Comparison of ENCODE assay signal across 11 cellular contexts in the genomic region with DNA sequence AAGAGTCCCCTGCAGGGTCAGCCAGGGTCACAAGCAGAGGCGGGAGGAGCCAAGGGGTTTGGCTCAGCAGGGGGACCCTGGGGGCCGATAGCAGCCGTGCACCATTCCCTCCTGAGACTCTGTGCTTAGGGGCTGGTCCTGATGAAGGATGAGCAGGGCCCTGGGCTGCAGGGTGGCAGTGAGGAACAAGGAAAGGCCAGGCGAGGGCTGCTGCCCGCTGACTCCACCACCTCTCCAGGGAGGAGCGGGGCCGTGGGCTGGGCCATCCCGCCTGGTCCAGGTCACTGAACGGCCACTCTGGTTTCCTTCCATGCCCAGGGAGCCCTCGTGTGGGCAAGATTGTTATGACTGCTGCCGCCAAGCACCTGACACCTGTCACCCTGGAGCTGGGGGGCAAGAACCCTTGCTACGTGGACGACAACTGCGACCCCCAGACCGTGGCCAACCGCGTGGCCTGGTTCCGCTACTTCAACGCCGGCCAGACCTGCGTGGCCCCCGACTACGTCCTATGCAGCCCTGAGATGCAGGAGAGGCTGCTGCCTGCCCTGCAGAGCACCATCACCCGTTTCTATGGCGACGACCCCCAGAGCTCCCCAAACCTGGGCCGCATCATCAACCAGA. TPM values are rescaled to one million over a fixed set of nuclear protein-coding genes. Genes with fewer than 3 reads are reported as not detected.
A peak's percentile ranks its signal among the peaks of the same experiment; 100 is the strongest.
DNase-seq lines count a peak whose midpoint lies in the region; ATAC-seq, FAIRE-seq and TF ChIP-seq lines count a peak whose summit lies in the region.
"Had no signal": no experiment of that assay in that cellular context is flagged by ENCODE, and none has a peak within 500 bp of the region (broad histone marks: within the 10 kb centered on the region; RNA-seq: fewer than 3 reads in every experiment).

No MANE protein-coding gene starts in this region.

- H3K4me1 ChIP-seq in GM23338 (ENCODE audit: insufficient read depth), result no peaks in the 10 kb centered on the region
- H3K4me1 ChIP-seq in Peyer's patch, result peaks cover 0 to 9% (median 0%) of the 10 kb centered on the region in 4 donors

- no peak overlapping the region for H3K27ac Mint-ChIP-seq in GM23338
- no peak overlapping the region for H3K27ac Mint-ChIP-seq in T-cell
- H3K27ac Mint-ChIP-seq: dendritic cell treated with granulocyte-macrophage colony-stimulating factor and Interleukin-4, amounts not matched to agents 40 ng/mL and 50 ng/mL, for 4 days had no signal

- no peak for TF ChIP-seq POLR2A in Peyer's patch (IDR thresholded peaks at IDR 0.05)

- H3K4me3 Mint-ChIP-seq in GM23338 (no peak overlapping the region), T-cell (no peak overlapping the region)
- H3K4me3 Mint-ChIP-seq: dendritic cell treated with granulocyte-macrophage colony-stimulating factor and Interleukin-4, amounts not matched to agents 40 ng/mL and 50 ng/mL, for 4 days had no signal

- H3K4me1 Mint-ChIP-seq in GM23338 (peaks cover 11% of the 10 kb centered on the region), T-cell (no peaks in the 10 kb centered on the region)

- no peaks in the 10 kb centered on the region for H4K20me1 ChIP-seq in GM23338 (replicated peaks; ENCODE audit: insufficient read depth)

- FAIRE-seq in urothelium cell line (lab: Jason Lieb, UNC), result no peak

- no peak overlapping the region for H3K4me3 ChIP-seq in GM23338
- no peak overlapping the region for H3K4me3 ChIP-seq in Peyer's patch
- no peak overlapping the region for H3K4me3 ChIP-seq in fibroblast of pulmonary artery (replicated peaks; ENCODE audit: low read depth, low read length)
- H3K4me3 ChIP-seq in retinal pigment epithelial cell (ENCODE audit: low read length), result no peak overlapping the region

- H3K36me3 ChIP-seq in GM23338 (ENCODE audit: insufficient read depth) (no peaks in the 10 kb centered on the region), Peyer's patch (peaks cover 0 to 13% (median 0%) of the 10 kb centered on the region in 3 donors)

- no peaks in the 10 kb centered on the region for H3K9me2 ChIP-seq in GM23338 (ENCODE audit: insufficient read depth)

- H3K27me3 Mint-ChIP-seq in GM23338 (ENCODE audit: insufficient read depth, low read depth, poor library complexity) (peaks cover 18% of the 10 kb centered on the region), T-cell (no peaks in the 10 kb centered on the region)
- H3K27me3 Mint-ChIP-seq: dendritic cell treated with granulocyte-macrophage colony-stimulating factor and Interleukin-4, amounts not matched to agents 40 ng/mL and 50 ng/mL, for 4 days had no signal

- no peaks in the 10 kb centered on the region for H3F3A ChIP-seq in GM23338 (replicated peaks; ENCODE audit: low read depth)

- TF ChIP-seq CTCF in GM23338 (conservative IDR thresholded peaks at IDR 0.05; ENCODE audit: low read depth in 2 of 2) (peak; percentile 20 to 62; a peak in 2 of 4 replicates), Peyer's patch (IDR thresholded peaks at IDR 0.05) (peak in 4 of 6 experiments; percentile 31 to 59 (median 53)), fibroblast of pulmonary artery (IDR thresholded peaks at IDR 0.05; ENCODE audit: low read length, missing control alignments) (peak; percentile 32), retinal pigment epithelial cell (conservative IDR thresholded peaks at IDR 0.05; ENCODE audit: low read depth, low read length) (peak; percentile 60)

- H3K9me3 Mint-ChIP-seq in GM23338, result no peaks in the 10 kb centered on the region
- peaks cover 4 to 5% (median 5%) of the 10 kb centered on the region in 3 donors for H3K9me3 Mint-ChIP-seq in T-cell
- H3K9me3 Mint-ChIP-seq: dendritic cell treated with granulocyte-macrophage colony-stimulating factor and Interleukin-4, amounts not matched to agents 40 ng/mL and 50 ng/mL, for 4 days had no signal

- no peaks in the 10 kb centered on the region for H3K9me3 ChIP-seq in Peyer's patch

- peak; percentile 65 for DNase-seq in GM23338 (ENCODE audit: low spot score)
- DNase-seq in Peyer's patch, result peak in 2 of 3 donors; percentile 74 to 75
- no peak for DNase-seq in fibroblast of pulmonary artery (ENCODE audit: low read depth)
- no peak for DNase-seq in retinal pigment epithelial cell (ENCODE audit: low read depth)
- no peak for DNase-seq in T-cell
- no peak for DNase-seq in activated naive CD4-positive, alpha-beta T cell treated with anti-CD3 and anti-CD28 coated beads, Interleukin-2, amount 50 U/mL, for 16 hours
- no peak for DNase-seq in hepatic stellate cell (ENCODE audit: low spot score)
- DNase-seq in urothelium cell line (ENCODE audit: low spot score), result no peak
- DNase-seq: HCEC 1CT, left cardiac atrium had no signal

- H3K4me2 ChIP-seq in GM23338, result no peak overlapping the region

- peaks cover 3% of the 10 kb centered on the region; the same call in 1 of the 3 replicates for H3K36me3 Mint-ChIP-seq in GM23338 (ENCODE audit: low read depth)
- peaks cover 6% of the 10 kb centered on the region for H3K36me3 Mint-ChIP-seq in T-cell

- POLR2A ChIA-PET in T-cell (lab: Charles Lee), result no interaction called here

- H3K27ac ChIP-seq in GM23338 (ENCODE audit: low read depth), result no peak overlapping the region
- H3K27ac ChIP-seq in Peyer's patch, result no peak overlapping the region

- CTCF ChIA-PET in T-cell (lab: Charles Lee), result no interaction called here

- H2AFZ ChIP-seq in GM23338, result no peak overlapping the region

- H3K27me3 ChIP-seq in GM23338 (ENCODE audit: insufficient read depth) (no peaks in the 10 kb centered on the region), Peyer's patch (no peaks in the 10 kb centered on the region)

- no peaks in the 10 kb centered on the region for H3K79me2 ChIP-seq in GM23338 (replicated peaks; ENCODE audit: insufficient read depth)

- ATAC-seq in GM23338, result peak; percentile 63
- no peak for ATAC-seq in T-cell (replicated peaks in 1 of 4)

TF ChIP-seq in GM23338, 12 proteins besides CTCF, POLR2A, EP300 and RAD21:
- TF ChIP-seq POLR2AphosphoS5 (IDR thresholded peaks at IDR 0.05; ENCODE audit: low read depth), result no peak
- no peak for TF ChIP-seq STAT1 (IDR thresholded peaks at IDR 0.05; ENCODE audit: unreplicated experiment)
- TF ChIP-seq EZH2phosphoT487 (IDR thresholded peaks at IDR 0.05; ENCODE audit: unreplicated experiment), result no peak
- no peak for TF ChIP-seq JUNB (IDR thresholded peaks at IDR 0.05; ENCODE audit: unreplicated experiment)
TF ChIP-seq in GM23338: peak in this region for 0.

RNA-seq across cellular contexts. Expression of gene NDUFS8, which starts 9.2 kb away (rescaled TPM):
- 157 and 175 TPM in 2 replicates for total RNA-seq in GM23338 (2014; rRNA removed; shearing (Covaris generic))
- 304 and 308 TPM in 2 replicates for polyA plus RNA-seq in GM23338 (2016; fragmentation: Nextera tagmentation; extraction: Ambion mirVana)
- total RNA-seq in Peyer's patch, result 100 to 1,000 TPM; 153 to 195 (median 162) TPM
- 100 to 1,000 TPM in 2 of 5 donors, 10 to 100 TPM in 3; 76.9 to 102 (median 91.1) TPM for total RNA-seq in T-cell

RNA-seq across cellular contexts. Expression of gene ALDH3B1, which starts 11.2 kb away (rescaled TPM):
- not detected in 2 replicates for total RNA-seq in GM23338 (2014; rRNA removed; shearing (Covaris generic))
- 0.17 and 0.52 TPM in 2 replicates for polyA plus RNA-seq in GM23338 (2016; fragmentation: Nextera tagmentation; extraction: Ambion mirVana)
- total RNA-seq in Peyer's patch (10 to 100 TPM; 14.9 to 53.5 (median 37.0) TPM), T-cell (under 1 TPM; 0.20 to 0.53 (median 0.25) TPM)

RNA-seq across cellular contexts. Expression of gene UNC93B1, which starts 17.4 kb away (rescaled TPM):
- 28.0 and 34.4 TPM in 2 replicates for total RNA-seq in GM23338 (2014; rRNA removed; shearing (Covaris generic))
- 15.7 and 16.2 TPM in 2 replicates for polyA plus RNA-seq in GM23338 (2016; fragmentation: Nextera tagmentation; extraction: Ambion mirVana)
- 100 to 1,000 TPM in 1 of 4 donors, 10 to 100 TPM in 3; 68.7 to 154 (median 91.6) TPM for total RNA-seq in Peyer's patch
- total RNA-seq in T-cell, result 10 to 100 TPM; 16.7 to 38.6 (median 27.8) TPM

RNA-seq across cellular contexts. Expression of gene TCIRG1, which starts 17.5 kb away (rescaled TPM):
- total RNA-seq in GM23338 (2014; rRNA removed; shearing (Covaris generic)), result 31.2 and 40.4 TPM in 2 replicates
- 18.5 and 20.4 TPM in 2 replicates for polyA plus RNA-seq in GM23338 (2016; fragmentation: Nextera tagmentation; extraction: Ambion mirVana)
- total RNA-seq in Peyer's patch (100 to 1,000 TPM; 239 to 586 (median 464) TPM), T-cell (100 to 1,000 TPM; 184 to 292 (median 246) TPM)

Comparison
In these comparisons a context has a peak if more than half of its experiments do, and no peak if none do; other contexts are left out.
1. DNase-seq: peak in GM23338 (single experiment) and Peyer's patch (2 of 3); none in fibroblast of pulmonary artery (single experiment), retinal pigment epithelial cell (single experiment), T-cell (0 of 34), activated naive CD4-positive, alpha-beta T cell treated with anti-CD3 and anti-CD28 coated beads, Interleukin-2, amount 50 U/mL, for 16 hours (single experiment), hepatic stellate cell (single experiment) and urothelium cell line (single experiment).
2. RNA of gene ALDH3B1, which starts 11.2 kb away (total RNA-seq): 14.9 to 53.5 TPM in Peyer's patch; 0.20 to 0.53 TPM in T-cell and not detected in GM23338; every median in the first group is over 10 times any median in the second.
3. Peak in every context shown above with its lines, with median percentiles within 50 percentile points of each other: CTCF ChIP-seq.